ENCODE assay signal across 37 cellular contexts in the genomic region with DNA sequence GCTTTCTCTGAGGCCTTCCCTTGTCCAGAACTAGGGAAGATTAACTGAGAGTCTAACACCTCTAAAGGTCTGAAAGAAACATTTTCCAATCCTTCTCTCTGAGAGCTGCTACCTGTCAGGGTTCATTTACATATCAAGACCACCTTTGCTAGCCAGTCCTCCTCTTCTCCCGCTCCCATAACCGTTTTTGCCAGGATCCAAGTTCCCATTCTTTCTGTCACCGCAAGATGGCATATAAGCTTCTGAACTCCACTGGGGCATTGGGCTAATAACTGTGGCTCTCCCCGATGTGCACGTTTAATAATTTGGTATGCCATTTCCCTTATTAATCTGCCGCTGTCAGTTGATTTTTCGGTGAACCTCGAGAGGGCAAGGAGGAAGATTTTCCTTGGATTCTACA.
A peak's percentile ranks its signal among the peaks of the same experiment; 100 is the strongest.
DNase-seq lines count a peak whose midpoint lies in the region; ATAC-seq, FAIRE-seq and TF ChIP-seq lines count a peak whose summit lies in the region.
"Had no signal": no experiment of that assay in that cellular context is flagged by ENCODE, and none has a peak within 500 bp of the region (broad histone marks: within the 10 kb centered on the region; RNA-seq: fewer than 3 reads in every experiment).

No MANE protein-coding gene starts in this region.

- H3K4me3 Mint-ChIP-seq in WTC11: no peak overlapping the region
- H3K4me3 Mint-ChIP-seq: activated CD8-positive, alpha-beta memory T cell treated with anti-CD3 and anti-CD28 coated beads, Interleukin-2, amount 10 ng/mL, durations not matched to agents 7 days and 5 days; activated naive CD8-positive, alpha-beta T cell treated with anti-CD3 and anti-CD28 coated beads, Interleukin-2, amount 10 ng/mL, durations not matched to agents 7 days and 5 days; activated T-cell treated with anti-CD3 and anti-CD28 coated beads, Interleukin-2, amount 50 U/mL, for 4 hours; CD4-positive, CD25-positive, alpha-beta regulatory T cell; immature natural killer cell; nephron; T-cell had no signal

- in situ Hi-C loops in HepG2 (cut with HindIII; ENCODE audit: extremely low pct_ligation_motif_present, low pct_unique_long_range_greater_than_20kb): no loop called here

- H3K4me1 ChIP-seq in HepG2 (ENCODE audit: insufficient read depth, low read length): no peaks in the 10 kb centered on the region
- no peaks in the 10 kb centered on the region for H3K4me1 ChIP-seq in right lobe of liver
- H3K4me1 ChIP-seq: ascending aorta, colonic mucosa, heart right ventricle, suprapubic skin, upper lobe of left lung had no signal

- TF ChIP-seq CTCF in HepG2 (CRISPR knock-in tag; IDR thresholded peaks at IDR 0.05) (peak; percentile 5; the same call in 1 of the 2 replicates), right lobe of liver (IDR thresholded peaks at IDR 0.05) (no peak), WTC11 (IDR thresholded peaks at IDR 0.05) (no peak)

- H3K27me3 Mint-ChIP-seq in WTC11 (ENCODE audit: low read depth): no peaks in the 10 kb centered on the region
- H3K27me3 Mint-ChIP-seq: activated CD8-positive, alpha-beta memory T cell treated with anti-CD3 and anti-CD28 coated beads, Interleukin-2, amount 10 ng/mL, durations not matched to agents 7 days and 5 days; activated naive CD8-positive, alpha-beta T cell treated with anti-CD3 and anti-CD28 coated beads, Interleukin-2, amount 10 ng/mL, durations not matched to agents 7 days and 5 days; CD4-positive, CD25-positive, alpha-beta regulatory T cell; T-cell had no signal

- H3K4me3 ChIP-seq in HepG2 (replicated peaks in 1 of 3; ENCODE audit: insufficient read depth in 1 of 3, low read depth in 2 of 3, low read length in 3 of 3) (no peak overlapping the region), right lobe of liver (no peak overlapping the region)
- H3K4me3 ChIP-seq: ascending aorta, colonic mucosa, GM23248, heart right ventricle, smooth muscle cell, suprapubic skin, upper lobe of left lung had no signal

- intact Hi-C loops in HepG2 (cut with micrococcal nuclease; ENCODE audit: unreplicated experiment): no loop called here
- intact Hi-C loops in right lobe of liver (cut with DNase I): no loop called here
- intact Hi-C loops in left ventricle myocardium superior (cut with micrococcal nuclease): no loop called here
- intact Hi-C loops in posterior vena cava (cut with DNase I): no loop called here

- peaks cover 4% of the 10 kb centered on the region; the same call in 1 of the 2 replicates for H3K9me3 Mint-ChIP-seq in WTC11
- H3K9me3 Mint-ChIP-seq: nephron had no signal

- H3K27ac ChIP-seq in HepG2 (ENCODE audit: extremely low read length, insufficient read depth, low read length) (no peak overlapping the region), right lobe of liver (no peak overlapping the region)
- H3K27ac ChIP-seq: ascending aorta, colonic mucosa, GM23248, heart right ventricle, suprapubic skin, upper lobe of left lung had no signal

- no peaks in the 10 kb centered on the region for H4K20me1 ChIP-seq in HepG2 (ENCODE audit: insufficient read depth, low read length)

- POLR2A ChIA-PET in HepG2 (lab: Yijun Ruan, JAX): no interaction called here
- POLR2A ChIA-PET in WTC11 (lab: Charles Lee): interaction anchor here (0.7 kb wide), 1 partner anchor 708 kb away, joined by 3 read pairs; no protein-coding TSS in a partner anchor

- CTCF ChIA-PET in HepG2 (lab: Yijun Ruan, JAX; ENCODE audit: low intra/inter-chr PET ratio, low total read pairs): no interaction called here
- CTCF ChIA-PET in WTC11 (lab: Charles Lee): no interaction called here

- TF ChIP-seq POLR2A in HepG2 (IDR thresholded peaks at IDR 0.05; ENCODE audit: insufficient read depth in 1 of 2, low read depth in 2 of 2, low read length in 2 of 2) (no peak), right lobe of liver (IDR thresholded peaks at IDR 0.05) (no peak)

- H2AFZ ChIP-seq in HepG2 (ENCODE audit: low read length): no peak overlapping the region
- H2AFZ ChIP-seq: GM23248 had no signal

- no peaks in the 10 kb centered on the region for H3K36me3 ChIP-seq in HepG2 (replicated peaks in 1 of 2; ENCODE audit: control insufficient read depth in 1 of 2, insufficient read depth in 2 of 2, low read length in 2 of 2)
- H3K36me3 ChIP-seq in right lobe of liver: no peaks in the 10 kb centered on the region
- H3K36me3 ChIP-seq: ascending aorta, colonic mucosa, heart right ventricle, suprapubic skin, upper lobe of left lung had no signal

- no peaks in the 10 kb centered on the region for H3K79me2 ChIP-seq in HepG2 (ENCODE audit: insufficient read depth, low read length)

- peaks cover 17% of the 10 kb centered on the region for H3K4me1 Mint-ChIP-seq in WTC11
- H3K4me1 Mint-ChIP-seq: activated CD8-positive, alpha-beta memory T cell treated with anti-CD3 and anti-CD28 coated beads, Interleukin-2, amount 10 ng/mL, durations not matched to agents 7 days and 5 days; activated naive CD8-positive, alpha-beta T cell treated with anti-CD3 and anti-CD28 coated beads, Interleukin-2, amount 10 ng/mL, durations not matched to agents 7 days and 5 days; CD4-positive, CD25-positive, alpha-beta regulatory T cell; immature natural killer cell; T-cell had no signal

- H3K9me3 ChIP-seq in HepG2 (ENCODE audit: low read length) (peaks cover 96% of the 10 kb centered on the region), right lobe of liver (no peaks in the 10 kb centered on the region)
- H3K9me3 ChIP-seq: ascending aorta, colonic mucosa, suprapubic skin, upper lobe of left lung had no signal

- no peaks in the 10 kb centered on the region for H3K36me3 Mint-ChIP-seq in WTC11
- H3K36me3 Mint-ChIP-seq: activated CD8-positive, alpha-beta memory T cell treated with anti-CD3 and anti-CD28 coated beads, Interleukin-2, amount 10 ng/mL, durations not matched to agents 7 days and 5 days; activated naive CD8-positive, alpha-beta T cell treated with anti-CD3 and anti-CD28 coated beads, Interleukin-2, amount 10 ng/mL, durations not matched to agents 7 days and 5 days; CD4-positive, CD25-positive, alpha-beta regulatory T cell; immature natural killer cell; T-cell had no signal

- no peak for TF ChIP-seq RAD21 in HepG2 (CRISPR knock-in tag; IDR thresholded peaks at IDR 0.05)

- BruUV-seq in HepG2 (replicated peaks; lab: Mats Ljungman, UMichigan): no TSS peak

- 18% methylated on average over 8 of the region's 8 CpGs for WGBS in HepG2 (ENCODE audit: low lambda C conversion rate)
- WGBS in right lobe of liver (ENCODE audit: insufficient coverage, low coverage, low lambda C conversion rate, missing lambda C conversion rate): 55% methylated on average over 7 of the region's 8 CpGs

- no peak overlapping the region for H3K9ac ChIP-seq in HepG2 (ENCODE audit: insufficient read depth, low read depth, low read length)
- H3K9ac ChIP-seq: GM23248 had no signal

- H3K27ac Mint-ChIP-seq in WTC11: peak overlapping the region; percentile 24; the same call in 1 of the 2 replicates
- H3K27ac Mint-ChIP-seq: activated CD8-positive, alpha-beta memory T cell treated with anti-CD3 and anti-CD28 coated beads, Interleukin-2, amount 10 ng/mL, durations not matched to agents 7 days and 5 days; activated naive CD8-positive, alpha-beta T cell treated with anti-CD3 and anti-CD28 coated beads, Interleukin-2, amount 10 ng/mL, durations not matched to agents 7 days and 5 days; CD4-positive, CD25-positive, alpha-beta regulatory T cell; immature natural killer cell; nephron; T-cell had no signal

- no peak for FAIRE-seq in HepG2 (lab: Jason Lieb, UNC)
- FAIRE-seq: A204.1, HTR-8/SVneo had no signal

- H3K4me2 ChIP-seq in HepG2 (ENCODE audit: low read depth, low read length): no peak overlapping the region
- H3K4me2 ChIP-seq: smooth muscle cell had no signal

- DNase-seq in HepG2 (ENCODE audit: low spot score) (no peak), right lobe of liver (no peak), WTC11 (ENCODE audit: low spot score) (no peak), iPS DF 4.7 (ENCODE audit: extremely low read depth, low spot score) (peak; percentile 1), epidermal melanocyte (ENCODE audit: insufficient read length, low spot score) (no peak), left ventricle myocardium superior (no peak), posterior vena cava (ENCODE audit: low spot score) (no peak)
- DNase-seq in activated naive CD4-positive, alpha-beta T cell treated with Interleukin-2 at 50 U/mL for 16 hours: no peak
- DNase-seq: activated CD4-positive, CD25-positive, alpha-beta regulatory T cell; activated CD8-positive, alpha-beta memory T cell treated with anti-CD3 and anti-CD28 coated beads, Interleukin-2, amount 10 ng/mL, durations not matched to agents 7 days and 5 days; activated gamma-delta T cell; activated naive CD8-positive, alpha-beta T cell treated with anti-CD3 and anti-CD28 coated beads, Interleukin-2, amount 10 ng/mL, durations not matched to agents 7 days and 5 days; activated T-cell treated with anti-CD3 and anti-CD28 coated beads, Interleukin-2, amount 50 U/mL, for 4 hours; CD4-positive, CD25-positive, alpha-beta regulatory T cell; colonic mucosa; DND-41; effector CD4-positive, alpha-beta T cell; GM23248; heart right ventricle; immature natural killer cell; KG1; left cardiac atrium; mammary epithelial cell; NCI-H1417; NCI-H2029 treated with DMSO at 0.1 percent for 48 hours; NCI-H2227 treated with DMSO at 0.1 percent for 48 hours; NCI-H526 treated with DMSO at 0.1 percent for 48 hours; retina; stimulated activated naive CD4-positive, alpha-beta T cell treated with Interleukin-2 at 50 U/mL for 16 hours; T-cell; upper lobe of left lung had no signal

- H3K27me3 ChIP-seq in HepG2 (ENCODE audit: control insufficient read depth in 1 of 2, insufficient read depth in 2 of 2, low read length in 2 of 2) (no peaks in the 10 kb centered on the region), right lobe of liver (no peaks in the 10 kb centered on the region)
- H3K27me3 ChIP-seq: ascending aorta, colonic mucosa, heart right ventricle, suprapubic skin, upper lobe of left lung had no signal

- no peak for TF ChIP-seq EP300 in HepG2 (IDR thresholded peaks at IDR 0.05; ENCODE audit: low read depth in 2 of 2, low read length in 2 of 2)
- TF ChIP-seq EP300 in HepG2 (CRISPR knock-in tag; IDR thresholded peaks at IDR 0.05; ENCODE audit: borderline replicate concordance): no peak

- ATAC-seq in HepG2: no peak
- no peak for ATAC-seq in right lobe of liver
- peak; percentile 82 for ATAC-seq in WTC11
- ATAC-seq in left ventricle myocardium superior: no peak
- ATAC-seq: activated CD8-positive, alpha-beta memory T cell treated with anti-CD3 and anti-CD28 coated beads, Interleukin-2, amount 10 ng/mL, durations not matched to agents 7 days and 5 days; activated T-cell treated with anti-CD3 and anti-CD28 coated beads, Interleukin-2, amount 50 U/mL, for 4 hours; heart right ventricle; left cardiac atrium; T-cell had no signal

TF ChIP-seq in HepG2, 621 proteins besides CTCF, POLR2A, EP300 and RAD21 (continues in another document):
- TF ChIP-seq FOSL1 (CRISPR knock-in tag; IDR thresholded peaks at IDR 0.05; ENCODE audit: borderline replicate concordance): no peak

TF ChIP-seq in WTC11, 78 proteins besides CTCF, POLR2A, EP300 and RAD21 (continues in another document):
- TF ChIP-seq ATF3 (CRISPR knock-in tag; conservative IDR thresholded peaks at IDR 0.05): no peak

Comparison
In these comparisons a context has a peak if more than half of its experiments do, and no peak if none do; other contexts are left out.
1. Of the 50 proteins assayed by ChIP-seq in both HepG2 and WTC11: peak only in HepG2: CTCF; only in WTC11: none; in both: none; in neither: 49.